ENCODE assay signal across 32 cellular contexts in the genomic region with DNA sequence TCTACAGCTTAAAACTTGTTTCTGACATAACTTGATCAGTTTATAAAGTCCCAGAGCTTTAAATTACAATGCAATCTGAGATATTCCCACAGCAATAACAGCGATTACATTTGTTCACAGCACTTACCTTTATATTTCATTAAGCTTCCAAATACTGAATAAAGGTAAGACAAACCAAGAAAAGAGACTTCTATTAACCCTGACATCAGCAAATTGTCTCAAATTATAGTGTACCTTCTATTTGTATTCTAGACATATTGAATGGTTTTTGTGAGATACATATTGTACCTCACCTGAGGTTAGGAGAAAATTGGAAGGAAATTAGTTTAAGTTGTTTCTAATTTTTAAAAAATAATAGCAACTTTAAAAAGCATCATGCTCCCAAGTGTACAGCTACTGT.
"Had no signal": no experiment of that assay in that cellular context is flagged by ENCODE, and none has a peak within 500 bp of the region (broad histone marks: within the 10 kb centered on the region; RNA-seq: fewer than 3 reads in every experiment).

No MANE protein-coding gene starts in this region.

- H3K9ac ChIP-seq: parathyroid adenoma had no signal

- H3K27ac ChIP-seq: neutrophil, ovary, parathyroid adenoma, psoas muscle, skin epidermis, spleen, suprapubic skin, testis, tibial artery, transverse colon, upper lobe of right lung, uterus had no signal

- DNase-seq: naive thymus-derived CD8-positive, alpha-beta T cell; nephron progenitor cell; nucleus accumbens; ovary; posterior cingulate gyrus; psoas muscle; right cardiac atrium; spleen; stimulated activated CD4-positive, alpha-beta T cell treated with anti-CD3 and anti-CD28 coated beads, Interleukin-12 subunit alpha, Interleukin-12 subunit beta, amount 100 ng/mL, for 4 hours; stimulated activated CD4-positive, alpha-beta T cell treated with anti-CD3 and anti-CD28 coated beads, Interleukin-1b, Interleukin-23, amount 100 ng/mL, for 48 hours; stimulated activated CD4-positive, alpha-beta T cell treated with anti-CD3 and anti-CD28 coated beads, Interleukin-4, amount 100 ng/mL, for 1 hour; stimulated activated CD4-positive, alpha-beta T cell treated with anti-CD3 and anti-CD28 coated beads, Interleukin-4, amount 100 ng/mL, for 4 hours; stimulated activated CD8-positive, alpha-beta memory T cell treated with anti-CD3 and anti-CD28 coated beads, Interleukin-4, amount 100 ng/mL, for 48 hours; stimulated activated naive CD4-positive, alpha-beta T cell; stimulated activated naive CD8-positive, alpha-beta T cell treated with anti-CD3 and anti-CD28 coated beads, Interleukin-15, amount 100 ng/mL, for 72 hours; stimulated activated naive CD8-positive, alpha-beta T cell treated with anti-CD3 and anti-CD28 coated beads, Interleukin-15, Interleukin-2, amounts not matched to agents 100 U/mL and 50 U/mL, for 24 hours; substantia nigra; testis; tibial artery; transverse colon; upper lobe of right lung; uterus had no signal

- H3K4me3 Mint-ChIP-seq: naive thymus-derived CD8-positive, alpha-beta T cell; natural killer cell treated with Interleukin-12 subunit alpha and Interleukin-12 subunit beta and Interleukin-15 and Interleukin-18, amount 100 ng/mL, for 72 hours; nephron progenitor cell; neural crest cell; stimulated activated memory B cell treated with anti-CD40 and anti-IgM and Interleukin-4, amounts not matched to agents 10 μg/mL and 1 μg/mL and 100 μg/mL, for 72 hours; stimulated activated naive CD8-positive, alpha-beta T cell treated with anti-CD3 and anti-CD28 coated beads, Interleukin-15, amount 100 ng/mL, for 72 hours; type B pancreatic cell had no signal

- H2AFZ ChIP-seq: parathyroid adenoma had no signal

- H3K27me3 Mint-ChIP-seq: naive thymus-derived CD8-positive, alpha-beta T cell; progenitor cell of endocrine pancreas; stimulated activated memory B cell treated with anti-CD40 and anti-IgM and Interleukin-4, amounts not matched to agents 10 μg/mL and 1 μg/mL and 100 μg/mL, for 72 hours; stimulated activated naive CD8-positive, alpha-beta T cell treated with anti-CD3 and anti-CD28 coated beads, Interleukin-15, amount 100 ng/mL, for 72 hours; type B pancreatic cell had no signal

- H3K27ac Mint-ChIP-seq: naive thymus-derived CD8-positive, alpha-beta T cell; natural killer cell treated with Interleukin-12 subunit alpha and Interleukin-12 subunit beta and Interleukin-15 and Interleukin-18, amount 100 ng/mL, for 72 hours; nephron progenitor cell; progenitor cell of endocrine pancreas; stimulated activated memory B cell treated with anti-CD40 and anti-IgM and Interleukin-4, amounts not matched to agents 10 μg/mL and 1 μg/mL and 100 μg/mL, for 72 hours; stimulated activated naive CD8-positive, alpha-beta T cell treated with anti-CD3 and anti-CD28 coated beads, Interleukin-15, amount 100 ng/mL, for 72 hours; type B pancreatic cell had no signal

- H3K27me3 ChIP-seq: neutrophil, ovary, spleen, suprapubic skin, testis, tibial artery, transverse colon, upper lobe of right lung, uterus had no signal

- H3K9me3 Mint-ChIP-seq: naive thymus-derived CD8-positive, alpha-beta T cell; natural killer cell treated with Interleukin-12 subunit alpha and Interleukin-12 subunit beta and Interleukin-15 and Interleukin-18, amount 100 ng/mL, for 72 hours; stimulated activated memory B cell treated with anti-CD40 and anti-IgM and Interleukin-4, amounts not matched to agents 10 μg/mL and 1 μg/mL and 100 μg/mL, for 72 hours; stimulated activated naive CD8-positive, alpha-beta T cell treated with anti-CD3 and anti-CD28 coated beads, Interleukin-15, amount 100 ng/mL, for 72 hours; type B pancreatic cell had no signal

- H3K4me3 ChIP-seq: ovary, psoas muscle, skin epidermis, smooth muscle cell, spleen, suprapubic skin, testis, tibial artery, transverse colon, upper lobe of right lung, uterus had no signal

- H3K4me1 ChIP-seq: parathyroid adenoma, psoas muscle, spleen, suprapubic skin, testis, tibial artery, transverse colon, upper lobe of right lung, uterus had no signal

- H3K36me3 ChIP-seq: neutrophil, ovary, suprapubic skin, transverse colon, upper lobe of right lung, uterus had no signal

- H3K4me1 Mint-ChIP-seq: naive thymus-derived CD8-positive, alpha-beta T cell; nephron progenitor cell; stimulated activated memory B cell treated with anti-CD40 and anti-IgM and Interleukin-4, amounts not matched to agents 10 μg/mL and 1 μg/mL and 100 μg/mL, for 72 hours; stimulated activated naive CD8-positive, alpha-beta T cell treated with anti-CD3 and anti-CD28 coated beads, Interleukin-15, amount 100 ng/mL, for 72 hours had no signal

- H3K9me3 ChIP-seq: neutrophil, ovary, psoas muscle, spleen, suprapubic skin, testis, tibial artery, transverse colon, upper lobe of right lung, uterus had no signal

- ATAC-seq: naive thymus-derived CD8-positive, alpha-beta T cell; natural killer cell treated with Interleukin-12 subunit alpha and Interleukin-12 subunit beta and Interleukin-15 and Interleukin-18, amount 100 ng/mL, for 72 hours; psoas muscle; right cardiac atrium; stimulated activated memory B cell treated with anti-CD40 and anti-IgM and Interleukin-4, amounts not matched to agents 10 μg/mL and 1 μg/mL and 100 μg/mL, for 72 hours; stimulated activated naive CD8-positive, alpha-beta T cell treated with anti-CD3 and anti-CD28 coated beads, Interleukin-15, amount 100 ng/mL, for 72 hours; stimulated activated naive CD8-positive, alpha-beta T cell treated with anti-CD3 and anti-CD28 coated beads, Interleukin-15, Interleukin-2, amounts not matched to agents 100 U/mL and 50 U/mL, for 24 hours; upper lobe of right lung had no signal

- H3K4me2 ChIP-seq: smooth muscle cell had no signal

- H3K36me3 Mint-ChIP-seq: natural killer cell treated with Interleukin-12 subunit alpha and Interleukin-12 subunit beta and Interleukin-15 and Interleukin-18, amount 100 ng/mL, for 72 hours had no signal

- H3K79me2 ChIP-seq: parathyroid adenoma had no signal
